In genomic region chr7:98280296-98280695, GRCh38 we compare ENCODE assay signal across 8 cellular contexts. TPM values are rescaled to one million over a fixed set of nuclear protein-coding genes. Genes with fewer than 3 reads are reported as not detected.
DNase-seq lines count a peak whose midpoint lies in the region; ATAC-seq and TF ChIP-seq lines count a peak whose summit lies in the region.

No MANE protein-coding gene starts in this region.

- H3K4me1 Mint-ChIP-seq in glutamatergic neuron (ENCODE audit: low read depth, unreplicated experiment), result peaks cover 16% of the 10 kb centered on the region

- no peak for ATAC-seq in gastrocnemius medialis
- ATAC-seq in GM21619 (IDR thresholded peaks at IDR 0.05; ENCODE audit: unreplicated experiment), result no peak
- no peak for ATAC-seq in GM19397 (IDR thresholded peaks at IDR 0.05; ENCODE audit: unreplicated experiment)
- ATAC-seq in GM21576 (IDR thresholded peaks at IDR 0.05; ENCODE audit: unreplicated experiment), result no peak

- H3K27me3 Mint-ChIP-seq in glutamatergic neuron (ENCODE audit: unreplicated experiment), result peaks cover 14% of the 10 kb centered on the region

- intact Hi-C loops in gastrocnemius medialis (cut with DNase I; ENCODE audit: low total_unique reads), result loop anchor here (1.0 to 10.0 kb wide), 3 partner anchors 28 to 595 kb away; partner anchors contain the start of genes BAIAP2L1, TECPR1, TMEM130 and TRRAP

- peak overlapping the region; percentile 90 for H3K27ac Mint-ChIP-seq in glutamatergic neuron (ENCODE audit: unreplicated experiment)

- H3K27ac ChIP-seq in WERI-Rb-1, result peak overlapping the region; percentile 81; the same call in 1 of the 2 replicates
- peak overlapping the region; percentile 91 to 98 (median 94) for H3K27ac ChIP-seq in gastrocnemius medialis

- H3K36me3 Mint-ChIP-seq in glutamatergic neuron (ENCODE audit: unreplicated experiment), result no peaks in the 10 kb centered on the region

- TF ChIP-seq CTCF in WERI-Rb-1 (IDR thresholded peaks at IDR 0.05; ENCODE audit: low read depth, low read length) (no peak), glutamatergic neuron (IDR thresholded peaks at IDR 0.05; ENCODE audit: partially characterized antibody, unreplicated experiment) (no peak), gastrocnemius medialis (IDR thresholded peaks at IDR 0.05 in 4 of 5, conservative IDR thresholded peaks at IDR 0.05 in 1 of 5) (no peak)

- no peak for DNase-seq in H7
- no peak for DNase-seq in WERI-Rb-1
- no peak for DNase-seq in glutamatergic neuron
- peak in 1 of 2 donors; percentile 30 for DNase-seq in gastrocnemius medialis
- DNase-seq in NCI-H345 treated with DMSO at 0.1 percent for 48 hours (lab: John Stamatoyannopoulos, UW; ENCODE audit: unreplicated experiment), result no peak

- H3K9me3 Mint-ChIP-seq in glutamatergic neuron (ENCODE audit: unreplicated experiment), result peaks cover 6% of the 10 kb centered on the region

- H3K4me1 ChIP-seq in gastrocnemius medialis, result peaks cover 22% of the 10 kb centered on the region in 2 donors

- no peak for TF ChIP-seq POLR2A in gastrocnemius medialis (IDR thresholded peaks at IDR 0.05)

- H3K36me3 ChIP-seq in H7 (replicated peaks; ENCODE audit: control insufficient read depth, insufficient read depth, low read length), result no peaks in the 10 kb centered on the region
- H3K36me3 ChIP-seq in WERI-Rb-1, result peaks cover 26% of the 10 kb centered on the region
- H3K36me3 ChIP-seq in gastrocnemius medialis, result no peaks in the 10 kb centered on the region

- H3K4me3 ChIP-seq in H7 (ENCODE audit: insufficient read depth, low read depth, low read length) (peak overlapping the region; percentile 42), WERI-Rb-1 (ENCODE audit: low read depth, low read length) (peak overlapping the region; percentile 77), gastrocnemius medialis (peak overlapping the region; percentile 62 to 72 (median 68))

- in situ Hi-C loops in gastrocnemius medialis (cut with MboI; ENCODE audit: low sequenced_read_pairs in 4 of 4), result loop anchor here in 1 of 4 donors (10.0 kb wide), 1 partner anchor 105 kb away; no protein-coding TSS in a partner anchor

- no peaks in the 10 kb centered on the region for H3K9me3 ChIP-seq in WERI-Rb-1 (ENCODE audit: severe bottlenecking)
- no peaks in the 10 kb centered on the region for H3K9me3 ChIP-seq in gastrocnemius medialis

- peak overlapping the region; percentile 83 for H3K4me3 Mint-ChIP-seq in glutamatergic neuron (ENCODE audit: unreplicated experiment)

- H3K27me3 ChIP-seq in H7 (ENCODE audit: control insufficient read depth, insufficient read depth, low read length) (no peaks in the 10 kb centered on the region; the same call in 1 of the 2 replicates), WERI-Rb-1 (ENCODE audit: insufficient read depth, low read depth, severe bottlenecking) (no peaks in the 10 kb centered on the region), gastrocnemius medialis (no peaks in the 10 kb centered on the region)

RNA-seq across cellular contexts. Expression of gene BRI3, which starts 1.2 kb away (rescaled TPM):
- 32.8 and 41.7 TPM in 2 replicates for total RNA-seq in H7 (2014; rRNA removed; shearing (Covaris generic))
- total RNA-seq in glutamatergic neuron (ENCODE audit: unreplicated experiment) (176 TPM), gastrocnemius medialis (100 to 1,000 TPM in 3 of 4 donors, 10 to 100 TPM in 1; 60.5 to 180 (median 114) TPM)

RNA-seq across cellular contexts. Expression of gene TECPR1, which starts 28.3 kb away (rescaled TPM):
- 12.7 and 13.7 TPM in 2 replicates for total RNA-seq in H7 (2014; rRNA removed; shearing (Covaris generic))
- total RNA-seq in glutamatergic neuron (ENCODE audit: unreplicated experiment) (174 TPM), gastrocnemius medialis (10 to 100 TPM; 16.0 to 59.6 (median 33.9) TPM)
